Comparison of ENCODE assay signal across 11 cellular contexts in the genomic region with DNA sequence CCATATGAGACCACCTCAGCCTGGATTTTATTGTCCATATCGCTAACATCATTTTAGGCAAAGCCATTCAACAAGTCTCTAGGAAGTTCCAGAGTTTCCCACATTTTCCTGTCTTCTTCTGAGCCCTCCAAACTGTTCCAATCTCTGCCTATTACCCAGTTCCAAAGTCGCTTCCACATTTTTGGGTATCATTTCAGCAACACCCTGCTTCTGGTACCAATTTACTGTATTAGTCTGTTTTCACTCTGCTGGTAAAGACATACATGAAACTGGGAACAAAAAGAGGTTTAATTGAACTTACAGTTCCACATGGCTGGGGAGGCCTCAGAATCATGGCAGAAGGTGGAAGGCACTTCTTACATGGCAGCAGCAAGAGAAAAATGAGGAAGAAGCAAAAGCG. TPM values are rescaled to one million over a fixed set of nuclear protein-coding genes. Genes with fewer than 3 reads are reported as not detected.
"Had no signal": no experiment of that assay in that cellular context is flagged by ENCODE, and none has a peak within 500 bp of the region (broad histone marks: within the 10 kb centered on the region; RNA-seq: fewer than 3 reads in every experiment).

No MANE protein-coding gene starts in this region.

RNA-seq across cellular contexts. Expression of gene BARX1, which starts 17.5 kb away (rescaled TPM):
- total RNA-seq: subcutaneous adipose tissue, suprapubic skin, temporal lobe, thoracic aorta, tibial nerve, transverse colon, upper lobe of left lung, upper lobe of right lung, ureter, urinary bladder, vagina had no signal
- polyA plus RNA-seq: urinary bladder had no signal
